ENCODE assay signal across 38 cellular contexts in genomic region chr13:51063909-51064308, GRCh38. TPM values are rescaled to one million over a fixed set of nuclear protein-coding genes. Genes with fewer than 3 reads are reported as not detected.
"Had no signal": no experiment of that assay in that cellular context is flagged by ENCODE, and none has a peak within 500 bp of the region (broad histone marks: within the 10 kb centered on the region; RNA-seq: fewer than 3 reads in every experiment).

No MANE protein-coding gene starts in this region.

- H3K36me3 ChIP-seq: ascending aorta, brain microvascular endothelial cell, esophagus muscularis mucosa, gastrocnemius medialis, WERI-Rb-1 had no signal

- H3K27ac ChIP-seq: ascending aorta, brain microvascular endothelial cell, coronary artery, dorsolateral prefrontal cortex, esophagus muscularis mucosa, foreskin keratinocyte, gastrocnemius medialis, WERI-Rb-1 had no signal

- H3K9me3 Mint-ChIP-seq: activated B cell treated with CpG ODN at 0.5 μM for 24 hours; activated CD4-positive, alpha-beta memory T cell treated with anti-CD3 and anti-CD28 coated beads for 36 hours; activated naive CD4-positive, alpha-beta T cell treated with anti-CD3 and anti-CD28 coated beads, Interleukin-2, amount 10 ng/mL, durations not matched to agents 7 days and 5 days; activated naive CD4-positive, alpha-beta T cell treated with anti-CD3 and anti-CD28 coated beads, Interleukin-2, amount 50 U/mL, for 72 hours; activated naive CD8-positive, alpha-beta T cell treated with anti-CD3 and anti-CD28 coated beads, Interleukin-2, amount 10 ng/mL, durations not matched to agents 7 days and 5 days; activated T-helper 1 cell treated with anti-CD3 and anti-CD28 coated beads, Interleukin-12 subunit alpha, Interleukin-12 subunit beta, Interleukin-2, Interleukin-4 antibody, amounts not matched to agents 30 ng/mL and 10 ng/mL and 1 ng/mL, durations not matched to agents 14 hours and 24 hours and 36 hours; activated T-helper 2 cell treated with anti-CD3 and anti-CD28 coated beads, Interferon-gamma antibody, Interleukin-2, Interleukin-4, amounts not matched to agents 10 μg/mL and 5 μg/mL and 100 μg/mL, durations not matched to agents 14 hours and 24 hours and 36 hours; central memory CD8-positive, alpha-beta T cell; dendritic cell treated with granulocyte-macrophage colony-stimulating factor and Interleukin-4, amounts not matched to agents 40 ng/mL and 50 ng/mL, for 4 days; T-cell; T-helper 1 cell treated with Interleukin-12 subunit alpha and Interleukin-12 subunit beta and Interleukin-4 antibody, amounts not matched to agents 30 μg/mL and 1 μg/mL, for 36 hours; T-helper 2 cell treated with Interferon-gamma antibody and Interleukin-4, amounts not matched to agents 5 μg/mL and 100 μg/mL, for 36 hours had no signal

- H3K36me3 Mint-ChIP-seq: activated CD4-positive, alpha-beta memory T cell treated with anti-CD3 and anti-CD28 coated beads for 36 hours; activated CD8-positive, alpha-beta memory T cell treated with anti-CD3 and anti-CD28 coated beads, Interleukin-2, amount 10 ng/mL, durations not matched to agents 7 days and 5 days; activated naive CD4-positive, alpha-beta T cell treated with anti-CD3 and anti-CD28 coated beads, Interleukin-2, amount 10 ng/mL, durations not matched to agents 7 days and 5 days; activated naive CD4-positive, alpha-beta T cell treated with anti-CD3 and anti-CD28 coated beads, Interleukin-2, amount 50 U/mL, for 72 hours; activated naive CD8-positive, alpha-beta T cell treated with anti-CD3 and anti-CD28 coated beads, Interleukin-2, amount 10 ng/mL, durations not matched to agents 7 days and 5 days; T-cell had no signal

- H3K4me3 Mint-ChIP-seq: activated B cell treated with CpG ODN at 0.5 μM for 24 hours; activated CD4-positive, alpha-beta memory T cell treated with anti-CD3 and anti-CD28 coated beads for 36 hours; activated CD8-positive, alpha-beta memory T cell treated with anti-CD3 and anti-CD28 coated beads, Interleukin-2, amount 10 ng/mL, durations not matched to agents 7 days and 5 days; activated CD8-positive, alpha-beta T cell treated with anti-CD3 and anti-CD28 coated beads, Interleukin-2, amount 10 ng/mL, durations not matched to agents 7 days and 5 days; activated naive CD4-positive, alpha-beta T cell treated with anti-CD3 and anti-CD28 coated beads, Interleukin-2, amount 10 ng/mL, durations not matched to agents 7 days and 5 days; activated naive CD8-positive, alpha-beta T cell treated with anti-CD3 and anti-CD28 coated beads, Interleukin-2, amount 10 ng/mL, durations not matched to agents 7 days and 5 days; activated T-helper 1 cell treated with anti-CD3 and anti-CD28 coated beads, Interleukin-12 subunit alpha, Interleukin-12 subunit beta, Interleukin-2, Interleukin-4 antibody, amounts not matched to agents 30 ng/mL and 10 ng/mL and 1 ng/mL, durations not matched to agents 14 hours and 24 hours and 36 hours; central memory CD8-positive, alpha-beta T cell; dendritic cell treated with granulocyte-macrophage colony-stimulating factor and Interleukin-4, amounts not matched to agents 40 ng/mL and 50 ng/mL, for 4 days; T-cell; T-helper 1 cell treated with Interleukin-12 subunit alpha and Interleukin-12 subunit beta and Interleukin-4 antibody, amounts not matched to agents 30 μg/mL and 1 μg/mL, for 36 hours; T-helper 2 cell treated with Interferon-gamma antibody and Interleukin-4, amounts not matched to agents 5 μg/mL and 100 μg/mL, for 36 hours had no signal

- H3K27me3 ChIP-seq: ascending aorta, brain microvascular endothelial cell, gastrocnemius medialis had no signal

- H3K4me1 ChIP-seq: ascending aorta, foreskin keratinocyte, gastrocnemius medialis had no signal

- H3K4me3 ChIP-seq: ascending aorta, coronary artery, dorsolateral prefrontal cortex, esophagus muscularis mucosa, gastrocnemius medialis had no signal

- DNase-seq: activated B cell treated with CpG ODN at 0.5 μM for 24 hours; activated CD4-positive, alpha-beta memory T cell treated with anti-CD3 and anti-CD28 coated beads for 36 hours; activated CD4-positive, alpha-beta T cell treated with anti-CD3 and anti-CD28 coated beads for 48 hours; activated CD8-positive, alpha-beta memory T cell treated with anti-CD3 and anti-CD28 coated beads, Interleukin-2, amount 10 ng/mL, durations not matched to agents 7 days and 5 days; activated CD8-positive, alpha-beta memory T cell treated with anti-CD3 and anti-CD28 coated beads, Interleukin-2, amount 50 U/mL, for 4 hours; activated CD8-positive, alpha-beta T cell treated with anti-CD3 and anti-CD28 coated beads, Interleukin-2, amount 10 ng/mL, durations not matched to agents 7 days and 5 days; activated effector memory CD4-positive, alpha-beta T cell treated with anti-CD3 and anti-CD28 coated beads, Interleukin-2, amount 50 U/mL, for 16 hours; activated naive CD4-positive, alpha-beta T cell; activated naive CD4-positive, alpha-beta T cell treated with anti-CD3 and anti-CD28 coated beads, Interleukin-2, amount 10 ng/mL, durations not matched to agents 7 days and 5 days; activated naive CD8-positive, alpha-beta T cell treated with anti-CD3 and anti-CD28 coated beads, Interleukin-2, amount 10 ng/mL, durations not matched to agents 7 days and 5 days; activated T-cell treated with anti-CD3 and anti-CD28 coated beads, Interleukin-2, amount 50 U/mL, for 1 hour; activated T-cell treated with anti-CD3 and anti-CD28 coated beads, Interleukin-2, amount 50 U/mL, for 48 hours; brain microvascular endothelial cell; dorsolateral prefrontal cortex; effector memory CD4-positive, alpha-beta T cell; erythroblast; foreskin keratinocyte; gastrocnemius medialis; glutamatergic neuron; SW 1271; T-cell; T1000; WERI-Rb-1 had no signal

- H3K27ac Mint-ChIP-seq: activated B cell treated with CpG ODN at 0.5 μM for 24 hours; activated CD4-positive, alpha-beta memory T cell treated with anti-CD3 and anti-CD28 coated beads for 36 hours; activated CD8-positive, alpha-beta memory T cell treated with anti-CD3 and anti-CD28 coated beads, Interleukin-2, amount 10 ng/mL, durations not matched to agents 7 days and 5 days; activated CD8-positive, alpha-beta T cell treated with anti-CD3 and anti-CD28 coated beads, Interleukin-2, amount 10 ng/mL, durations not matched to agents 7 days and 5 days; activated naive CD4-positive, alpha-beta T cell treated with anti-CD3 and anti-CD28 coated beads, Interleukin-2, amount 10 ng/mL, durations not matched to agents 7 days and 5 days; activated naive CD4-positive, alpha-beta T cell treated with anti-CD3 and anti-CD28 coated beads, Interleukin-2, amount 50 U/mL, for 72 hours; activated naive CD8-positive, alpha-beta T cell treated with anti-CD3 and anti-CD28 coated beads, Interleukin-2, amount 10 ng/mL, durations not matched to agents 7 days and 5 days; activated T-helper 1 cell treated with anti-CD3 and anti-CD28 coated beads, Interleukin-12 subunit alpha, Interleukin-12 subunit beta, Interleukin-2, Interleukin-4 antibody, amounts not matched to agents 30 ng/mL and 10 ng/mL and 1 ng/mL, durations not matched to agents 14 hours and 24 hours and 36 hours; activated T-helper 2 cell treated with anti-CD3 and anti-CD28 coated beads, Interferon-gamma antibody, Interleukin-2, Interleukin-4, amounts not matched to agents 10 μg/mL and 5 μg/mL and 100 μg/mL, durations not matched to agents 14 hours and 24 hours and 36 hours; dendritic cell treated with granulocyte-macrophage colony-stimulating factor and Interleukin-4, amounts not matched to agents 40 ng/mL and 50 ng/mL, for 4 days; T-cell; T-helper 1 cell treated with Interleukin-12 subunit alpha and Interleukin-12 subunit beta and Interleukin-4 antibody, amounts not matched to agents 30 μg/mL and 1 μg/mL, for 36 hours; T-helper 2 cell treated with Interferon-gamma antibody and Interleukin-4, amounts not matched to agents 5 μg/mL and 100 μg/mL, for 36 hours had no signal

- ATAC-seq: activated CD4-positive, CD25-positive, alpha-beta regulatory T cell treated with anti-CD3 and anti-CD28 coated beads, Interleukin-2, amount 50 U/mL, for 24 hours; activated CD8-positive, alpha-beta memory T cell treated with anti-CD3 and anti-CD28 coated beads, Interleukin-2, amount 10 ng/mL, durations not matched to agents 7 days and 5 days; activated CD8-positive, alpha-beta T cell treated with anti-CD3 and anti-CD28 coated beads, Interleukin-2, amount 10 ng/mL, durations not matched to agents 7 days and 5 days; activated naive CD4-positive, alpha-beta T cell treated with anti-CD3 and anti-CD28 coated beads, Interleukin-2, amount 50 U/mL, for 72 hours; foreskin keratinocyte; gastrocnemius medialis; T-cell had no signal

- H3K4me1 Mint-ChIP-seq: T-cell had no signal

- H3K9me3 ChIP-seq: ascending aorta, esophagus muscularis mucosa, gastrocnemius medialis had no signal

RNA-seq across cellular contexts. Expression of gene C13orf42, which starts 47.2 kb away (rescaled TPM):
- total RNA-seq: activated B cell treated with CpG ODN at 0.5 μM for 24 hours; activated CD4-positive, alpha-beta memory T cell treated with anti-CD3 and anti-CD28 coated beads for 36 hours; activated CD8-positive, alpha-beta memory T cell treated with anti-CD3 and anti-CD28 coated beads for 36 hours; activated CD8-positive, alpha-beta memory T cell treated with anti-CD3 and anti-CD28 coated beads, Interleukin-2, amount 10 ng/mL, durations not matched to agents 7 days and 5 days; activated CD8-positive, alpha-beta T cell treated with anti-CD3 and anti-CD28 coated beads, Interleukin-2, amount 10 ng/mL, durations not matched to agents 7 days and 5 days; activated naive CD4-positive, alpha-beta T cell treated with anti-CD3 and anti-CD28 coated beads, Interleukin-2, amount 50 U/mL, for 72 hours; activated naive CD8-positive, alpha-beta T cell treated with anti-CD3 and anti-CD28 coated beads, Interleukin-2, amount 10 ng/mL, durations not matched to agents 7 days and 5 days; activated T-helper 1 cell treated with anti-CD3 and anti-CD28 coated beads, Interleukin-12 subunit alpha, Interleukin-12 subunit beta, Interleukin-2, Interleukin-4 antibody, amounts not matched to agents 30 ng/mL and 10 ng/mL and 1 ng/mL, durations not matched to agents 14 hours and 24 hours and 36 hours; activated T-helper 2 cell treated with anti-CD3 and anti-CD28 coated beads, Interferon-gamma antibody, Interleukin-2, Interleukin-4, amounts not matched to agents 10 μg/mL and 5 μg/mL and 100 μg/mL, durations not matched to agents 14 hours and 24 hours and 36 hours; ascending aorta; bronchial epithelial cell; cardiac septum; cerebellum; esophagus muscularis mucosa; foreskin keratinocyte; gastrocnemius medialis; T-cell had no signal
- polyA plus RNA-seq: foreskin keratinocyte had no signal
